Comparison of ENCODE assay signal across 1 cellular context in the genomic region with DNA sequence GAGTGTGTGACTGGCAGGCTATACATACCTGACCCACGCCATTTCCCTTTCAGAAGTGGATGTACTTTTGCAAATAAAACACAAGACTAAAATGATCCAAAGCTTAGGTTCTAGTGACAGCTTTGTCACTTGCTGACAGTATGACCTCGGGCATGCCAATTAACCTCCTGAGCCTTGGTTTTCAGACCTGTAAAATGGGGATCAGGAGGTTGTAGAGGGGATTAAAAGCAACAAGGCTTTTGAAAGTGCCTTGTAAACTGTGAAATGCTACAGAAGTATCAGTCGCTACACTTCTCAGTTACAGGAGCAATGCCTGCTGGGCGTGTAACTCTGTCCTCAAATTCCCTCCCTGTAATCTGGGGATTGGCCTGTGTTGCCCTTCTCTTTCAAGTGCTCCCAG.
TF ChIP-seq lines count a peak whose summit lies in the region.

No MANE protein-coding gene starts in this region.

TF ChIP-seq in K562, 482 proteins besides CTCF, POLR2A, EP300 and RAD21 (continues in another document):
- TF ChIP-seq MEIS2 (IDR thresholded peaks at IDR 0.05; ENCODE audit: partially characterized antibody): no peak
- TF ChIP-seq ZNF551 (CRISPR knock-in tag; IDR thresholded peaks at IDR 0.05): no peak
- TF ChIP-seq TBL1XR1 (IDR thresholded peaks at IDR 0.05; ENCODE audit: low read length in 2 of 2): no peak
- TF ChIP-seq HOMEZ (CRISPR knock-in tag; IDR thresholded peaks at IDR 0.05): no peak
- no peak for TF ChIP-seq ZNF282 (CRISPR knock-in tag; IDR thresholded peaks at IDR 0.05)
- no peak for TF ChIP-seq NCOA4 (IDR thresholded peaks at IDR 0.05; ENCODE audit: partially characterized antibody)
- no peak for TF ChIP-seq RNF2 (IDR thresholded peaks at IDR 0.05)
- TF ChIP-seq ZNF133 (CRISPR knock-in tag; IDR thresholded peaks at IDR 0.05): no peak
- TF ChIP-seq, protein P1, sequence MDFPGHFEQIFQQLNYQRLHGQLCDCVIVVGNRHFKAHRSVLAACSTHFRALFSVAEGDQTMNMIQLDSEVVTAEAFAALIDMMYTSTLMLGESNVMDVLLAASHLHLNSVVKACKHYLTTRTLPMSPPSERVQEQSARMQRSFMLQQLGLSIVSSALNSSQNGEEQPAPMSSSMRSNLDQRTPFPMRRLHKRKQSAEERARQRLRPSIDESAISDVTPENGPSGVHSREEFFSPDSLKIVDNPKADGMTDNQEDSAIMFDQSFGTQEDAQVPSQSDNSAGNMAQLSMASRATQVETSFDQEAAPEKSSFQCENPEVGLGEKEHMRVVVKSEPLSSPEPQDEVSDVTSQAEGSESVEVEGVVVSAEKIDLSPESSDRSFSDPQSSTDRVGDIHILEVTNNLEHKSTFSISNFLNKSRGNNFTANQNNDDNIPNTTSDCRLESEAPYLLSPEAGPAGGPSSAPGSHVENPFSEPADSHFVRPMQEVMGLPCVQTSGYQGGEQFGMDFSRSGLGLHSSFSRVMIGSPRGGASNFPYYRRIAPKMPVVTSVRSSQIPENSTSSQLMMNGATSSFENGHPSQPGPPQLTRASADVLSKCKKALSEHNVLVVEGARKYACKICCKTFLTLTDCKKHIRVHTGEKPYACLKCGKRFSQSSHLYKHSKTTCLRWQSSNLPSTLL (IDR thresholded peaks at IDR 0.05): no peak
- no peak for TF ChIP-seq FOS (IDR thresholded peaks at IDR 0.05; ENCODE audit: extremely low read depth, insufficient read length)
- TF ChIP-seq, protein P2, sequence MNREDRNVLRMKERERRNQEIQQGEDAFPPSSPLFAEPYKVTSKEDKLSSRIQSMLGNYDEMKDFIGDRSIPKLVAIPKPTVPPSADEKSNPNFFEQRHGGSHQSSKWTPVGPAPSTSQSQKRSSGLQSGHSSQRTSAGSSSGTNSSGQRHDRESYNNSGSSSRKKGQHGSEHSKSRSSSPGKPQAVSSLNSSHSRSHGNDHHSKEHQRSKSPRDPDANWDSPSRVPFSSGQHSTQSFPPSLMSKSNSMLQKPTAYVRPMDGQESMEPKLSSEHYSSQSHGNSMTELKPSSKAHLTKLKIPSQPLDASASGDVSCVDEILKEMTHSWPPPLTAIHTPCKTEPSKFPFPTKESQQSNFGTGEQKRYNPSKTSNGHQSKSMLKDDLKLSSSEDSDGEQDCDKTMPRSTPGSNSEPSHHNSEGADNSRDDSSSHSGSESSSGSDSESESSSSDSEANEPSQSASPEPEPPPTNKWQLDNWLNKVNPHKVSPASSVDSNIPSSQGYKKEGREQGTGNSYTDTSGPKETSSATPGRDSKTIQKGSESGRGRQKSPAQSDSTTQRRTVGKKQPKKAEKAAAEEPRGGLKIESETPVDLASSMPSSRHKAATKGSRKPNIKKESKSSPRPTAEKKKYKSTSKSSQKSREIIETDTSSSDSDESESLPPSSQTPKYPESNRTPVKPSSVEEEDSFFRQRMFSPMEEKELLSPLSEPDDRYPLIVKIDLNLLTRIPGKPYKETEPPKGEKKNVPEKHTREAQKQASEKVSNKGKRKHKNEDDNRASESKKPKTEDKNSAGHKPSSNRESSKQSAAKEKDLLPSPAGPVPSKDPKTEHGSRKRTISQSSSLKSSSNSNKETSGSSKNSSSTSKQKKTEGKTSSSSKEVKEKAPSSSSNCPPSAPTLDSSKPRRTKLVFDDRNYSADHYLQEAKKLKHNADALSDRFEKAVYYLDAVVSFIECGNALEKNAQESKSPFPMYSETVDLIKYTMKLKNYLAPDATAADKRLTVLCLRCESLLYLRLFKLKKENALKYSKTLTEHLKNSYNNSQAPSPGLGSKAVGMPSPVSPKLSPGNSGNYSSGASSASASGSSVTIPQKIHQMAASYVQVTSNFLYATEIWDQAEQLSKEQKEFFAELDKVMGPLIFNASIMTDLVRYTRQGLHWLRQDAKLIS (CRISPR knock-in tag; IDR thresholded peaks at IDR 0.05): 0 out of 2 replicates have a peak, but pooled peaks have one; percentile 40
- no peak for TF ChIP-seq TSHZ1 (CRISPR knock-in tag; IDR thresholded peaks at IDR 0.05)
- TF ChIP-seq ILF3 (IDR thresholded peaks at IDR 0.05; ENCODE audit: borderline replicate concordance): no peak
- no peak for TF ChIP-seq LEF1 (IDR thresholded peaks at IDR 0.05)
- TF ChIP-seq CHD4 (IDR thresholded peaks at IDR 0.05; ENCODE audit: insufficient read depth, insufficient replicate concordance, low read depth, low read length, poor library complexity, severe bottlenecking): no peak
- TF ChIP-seq, protein P3, sequence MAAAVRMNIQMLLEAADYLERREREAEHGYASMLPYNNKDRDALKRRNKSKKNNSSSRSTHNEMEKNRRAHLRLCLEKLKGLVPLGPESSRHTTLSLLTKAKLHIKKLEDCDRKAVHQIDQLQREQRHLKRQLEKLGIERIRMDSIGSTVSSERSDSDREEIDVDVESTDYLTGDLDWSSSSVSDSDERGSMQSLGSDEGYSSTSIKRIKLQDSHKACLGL (CRISPR knock-in tag; IDR thresholded peaks at IDR 0.05; ENCODE audit: borderline replicate concordance, poor library complexity, severe bottlenecking): no peak
- TF ChIP-seq FUS (optimal IDR thresholded peaks at IDR 0.05; ENCODE audit: low read depth, low read length): no peak
- TF ChIP-seq ZNF764 (CRISPR knock-in tag; IDR thresholded peaks at IDR 0.05; ENCODE audit: low read depth): no peak
- TF ChIP-seq KDM1A (IDR thresholded peaks at IDR 0.05): peak in 1 of 2 experiments; percentile 56; a peak in 2 of 4 replicates
- TF ChIP-seq ESRRA (IDR thresholded peaks at IDR 0.05; ENCODE audit: borderline replicate concordance, low read depth): peak; percentile 61; the same call in 1 of the 2 replicates
- no peak for TF ChIP-seq ZNF57 (CRISPR knock-in tag; IDR thresholded peaks at IDR 0.05)
- TF ChIP-seq, protein P4, sequence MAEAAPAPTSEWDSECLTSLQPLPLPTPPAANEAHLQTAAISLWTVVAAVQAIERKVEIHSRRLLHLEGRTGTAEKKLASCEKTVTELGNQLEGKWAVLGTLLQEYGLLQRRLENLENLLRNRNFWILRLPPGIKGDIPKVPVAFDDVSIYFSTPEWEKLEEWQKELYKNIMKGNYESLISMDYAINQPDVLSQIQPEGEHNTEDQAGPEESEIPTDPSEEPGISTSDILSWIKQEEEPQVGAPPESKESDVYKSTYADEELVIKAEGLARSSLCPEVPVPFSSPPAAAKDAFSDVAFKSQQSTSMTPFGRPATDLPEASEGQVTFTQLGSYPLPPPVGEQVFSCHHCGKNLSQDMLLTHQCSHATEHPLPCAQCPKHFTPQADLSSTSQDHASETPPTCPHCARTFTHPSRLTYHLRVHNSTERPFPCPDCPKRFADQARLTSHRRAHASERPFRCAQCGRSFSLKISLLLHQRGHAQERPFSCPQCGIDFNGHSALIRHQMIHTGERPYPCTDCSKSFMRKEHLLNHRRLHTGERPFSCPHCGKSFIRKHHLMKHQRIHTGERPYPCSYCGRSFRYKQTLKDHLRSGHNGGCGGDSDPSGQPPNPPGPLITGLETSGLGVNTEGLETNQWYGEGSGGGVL (CRISPR knock-in tag; IDR thresholded peaks at IDR 0.05): no peak
- TF ChIP-seq FOXM1 (IDR thresholded peaks at IDR 0.05; ENCODE audit: low read depth): no peak
- TF ChIP-seq FOXM1 (CRISPR knock-in tag; IDR thresholded peaks at IDR 0.05; ENCODE audit: low read depth): no peak
- TF ChIP-seq PRMT5 (CRISPR knock-in tag; IDR thresholded peaks at IDR 0.05): no peak
- TF ChIP-seq ETV5 (CRISPR knock-in tag; IDR thresholded peaks at IDR 0.05; ENCODE audit: low read depth): no peak
- TF ChIP-seq RBM25 (IDR thresholded peaks at IDR 0.05; ENCODE audit: low read depth, low read length, severe bottlenecking): peak; percentile 77
- TF ChIP-seq, protein P5, sequence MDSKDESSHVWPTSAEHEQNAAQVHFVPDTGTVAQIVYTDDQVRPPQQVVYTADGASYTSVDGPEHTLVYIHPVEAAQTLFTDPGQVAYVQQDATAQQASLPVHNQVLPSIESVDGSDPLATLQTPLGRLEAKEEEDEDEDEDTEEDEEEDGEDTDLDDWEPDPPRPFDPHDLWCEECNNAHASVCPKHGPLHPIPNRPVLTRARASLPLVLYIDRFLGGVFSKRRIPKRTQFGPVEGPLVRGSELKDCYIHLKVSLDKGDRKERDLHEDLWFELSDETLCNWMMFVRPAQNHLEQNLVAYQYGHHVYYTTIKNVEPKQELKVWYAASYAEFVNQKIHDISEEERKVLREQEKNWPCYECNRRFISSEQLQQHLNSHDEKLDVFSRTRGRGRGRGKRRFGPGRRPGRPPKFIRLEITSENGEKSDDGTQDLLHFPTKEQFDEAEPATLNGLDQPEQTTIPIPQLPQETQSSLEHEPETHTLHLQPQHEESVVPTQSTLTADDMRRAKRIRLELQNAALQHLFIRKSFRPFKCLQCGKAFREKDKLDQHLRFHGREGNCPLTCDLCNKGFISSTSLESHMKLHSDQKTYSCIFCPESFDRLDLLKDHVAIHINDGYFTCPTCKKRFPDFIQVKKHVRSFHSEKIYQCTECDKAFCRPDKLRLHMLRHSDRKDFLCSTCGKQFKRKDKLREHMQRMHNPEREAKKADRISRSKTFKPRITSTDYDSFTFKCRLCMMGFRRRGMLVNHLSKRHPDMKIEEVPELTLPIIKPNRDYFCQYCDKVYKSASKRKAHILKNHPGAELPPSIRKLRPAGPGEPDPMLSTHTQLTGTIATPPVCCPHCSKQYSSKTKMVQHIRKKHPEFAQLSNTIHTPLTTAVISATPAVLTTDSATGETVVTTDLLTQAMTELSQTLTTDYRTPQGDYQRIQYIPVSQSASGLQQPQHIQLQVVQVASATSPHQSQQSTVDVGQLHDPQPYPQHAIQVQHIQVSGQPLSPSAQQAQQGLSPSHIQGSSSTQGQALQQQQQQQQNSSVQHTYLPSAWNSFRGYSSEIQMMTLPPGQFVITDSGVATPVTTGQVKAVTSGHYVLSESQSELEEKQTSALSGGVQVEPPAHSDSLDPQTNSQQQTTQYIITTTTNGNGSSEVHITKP (IDR thresholded peaks at IDR 0.05; ENCODE audit: partially characterized antibody): no peak
- no peak for TF ChIP-seq ATF1 (CRISPR knock-in tag; IDR thresholded peaks at IDR 0.05)
- no peak for TF ChIP-seq ATF1 (tag; IDR thresholded peaks at IDR 0.05)
- no peak for TF ChIP-seq POLR2AphosphoS5 (IDR thresholded peaks at IDR 0.05; ENCODE audit: control insufficient read depth, insufficient read depth, low read depth, low read length)
- TF ChIP-seq, protein P6, sequence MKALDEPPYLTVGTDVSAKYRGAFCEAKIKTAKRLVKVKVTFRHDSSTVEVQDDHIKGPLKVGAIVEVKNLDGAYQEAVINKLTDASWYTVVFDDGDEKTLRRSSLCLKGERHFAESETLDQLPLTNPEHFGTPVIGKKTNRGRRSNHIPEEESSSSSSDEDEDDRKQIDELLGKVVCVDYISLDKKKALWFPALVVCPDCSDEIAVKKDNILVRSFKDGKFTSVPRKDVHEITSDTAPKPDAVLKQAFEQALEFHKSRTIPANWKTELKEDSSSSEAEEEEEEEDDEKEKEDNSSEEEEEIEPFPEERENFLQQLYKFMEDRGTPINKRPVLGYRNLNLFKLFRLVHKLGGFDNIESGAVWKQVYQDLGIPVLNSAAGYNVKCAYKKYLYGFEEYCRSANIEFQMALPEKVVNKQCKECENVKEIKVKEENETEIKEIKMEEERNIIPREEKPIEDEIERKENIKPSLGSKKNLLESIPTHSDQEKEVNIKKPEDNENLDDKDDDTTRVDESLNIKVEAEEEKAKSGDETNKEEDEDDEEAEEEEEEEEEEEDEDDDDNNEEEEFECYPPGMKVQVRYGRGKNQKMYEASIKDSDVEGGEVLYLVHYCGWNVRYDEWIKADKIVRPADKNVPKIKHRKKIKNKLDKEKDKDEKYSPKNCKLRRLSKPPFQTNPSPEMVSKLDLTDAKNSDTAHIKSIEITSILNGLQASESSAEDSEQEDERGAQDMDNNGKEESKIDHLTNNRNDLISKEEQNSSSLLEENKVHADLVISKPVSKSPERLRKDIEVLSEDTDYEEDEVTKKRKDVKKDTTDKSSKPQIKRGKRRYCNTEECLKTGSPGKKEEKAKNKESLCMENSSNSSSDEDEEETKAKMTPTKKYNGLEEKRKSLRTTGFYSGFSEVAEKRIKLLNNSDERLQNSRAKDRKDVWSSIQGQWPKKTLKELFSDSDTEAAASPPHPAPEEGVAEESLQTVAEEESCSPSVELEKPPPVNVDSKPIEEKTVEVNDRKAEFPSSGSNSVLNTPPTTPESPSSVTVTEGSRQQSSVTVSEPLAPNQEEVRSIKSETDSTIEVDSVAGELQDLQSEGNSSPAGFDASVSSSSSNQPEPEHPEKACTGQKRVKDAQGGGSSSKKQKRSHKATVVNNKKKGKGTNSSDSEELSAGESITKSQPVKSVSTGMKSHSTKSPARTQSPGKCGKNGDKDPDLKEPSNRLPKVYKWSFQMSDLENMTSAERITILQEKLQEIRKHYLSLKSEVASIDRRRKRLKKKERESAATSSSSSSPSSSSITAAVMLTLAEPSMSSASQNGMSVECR (CRISPR knock-in tag; IDR thresholded peaks at IDR 0.05): no peak
- TF ChIP-seq TRIM24 (IDR thresholded peaks at IDR 0.05): no peak
- no peak for TF ChIP-seq ZNF224 (CRISPR knock-in tag; IDR thresholded peaks at IDR 0.05)
- no peak for TF ChIP-seq KLF16 (IDR thresholded peaks at IDR 0.05)
- no peak for TF ChIP-seq CEBPB (tag; IDR thresholded peaks at IDR 0.05)
- no peak for TF ChIP-seq SMARCE1 (IDR thresholded peaks at IDR 0.05)
- no peak for TF ChIP-seq EHMT2 (IDR thresholded peaks at IDR 0.05)
- TF ChIP-seq HMG20B (CRISPR knock-in tag; IDR thresholded peaks at IDR 0.05): no peak
- peak; percentile 20; the same call in 1 of the 2 replicates for TF ChIP-seq HDAC2 (IDR thresholded peaks at IDR 0.05)
